21 cellular contexts compared by ENCODE assay signal in the genomic region with DNA sequence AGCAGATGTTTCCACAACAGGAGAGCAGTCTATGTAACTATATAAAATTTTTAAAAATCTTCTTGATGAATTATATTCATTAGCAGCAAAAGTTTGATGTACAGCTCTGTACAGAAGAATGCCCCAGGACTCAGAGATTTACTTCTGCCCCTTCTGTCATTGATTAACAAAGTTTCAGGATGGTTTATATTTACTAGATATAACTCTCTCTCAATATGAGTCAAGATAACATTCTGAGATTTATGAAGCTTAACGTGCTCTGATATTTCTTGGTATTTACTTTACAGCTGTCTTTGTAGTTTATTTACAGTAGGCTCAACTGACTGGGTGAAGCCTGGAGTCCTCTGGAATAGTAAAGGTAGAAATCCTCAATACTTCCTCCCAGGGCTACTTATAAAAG.
DNase-seq lines count a peak whose midpoint lies in the region; ATAC-seq and TF ChIP-seq lines count a peak whose summit lies in the region.
"Had no signal": no experiment of that assay in that cellular context is flagged by ENCODE, and none has a peak within 500 bp of the region (broad histone marks: within the 10 kb centered on the region; RNA-seq: fewer than 3 reads in every experiment).

No MANE protein-coding gene starts in this region.

- H3K27me3 ChIP-seq in osteoblast (ENCODE audit: insufficient read depth, low read length) (no peaks in the 10 kb centered on the region), Peyer's patch (no peaks in the 10 kb centered on the region)
- H3K27me3 ChIP-seq: esophagus squamous epithelium, heart left ventricle, ovary had no signal

- H3K4me3 ChIP-seq in osteoblast (ENCODE audit: insufficient read depth, low read length), result no peak overlapping the region
- no peak overlapping the region for H3K4me3 ChIP-seq in Peyer's patch
- H3K4me3 ChIP-seq: esophagus squamous epithelium, heart left ventricle, ovary, PC-9, smooth muscle cell had no signal

- H3K4me1 ChIP-seq in osteoblast (ENCODE audit: insufficient read depth, low read length) (no peaks in the 10 kb centered on the region), Peyer's patch (no peaks in the 10 kb centered on the region)
- H3K4me1 ChIP-seq: esophagus squamous epithelium, heart left ventricle had no signal

- ATAC-seq in GM18499 (IDR thresholded peaks at IDR 0.05; ENCODE audit: insufficient read depth, unreplicated experiment) (peak; percentile 56), GM19397 (IDR thresholded peaks at IDR 0.05; ENCODE audit: unreplicated experiment) (peak; percentile 56), HG02798 (IDR thresholded peaks at IDR 0.05; ENCODE audit: poor library complexity, unreplicated experiment) (peak; percentile 73), HG03432 (IDR thresholded peaks at IDR 0.05; ENCODE audit: unreplicated experiment) (peak; percentile 86)
- ATAC-seq: activated CD8-positive, alpha-beta memory T cell treated with anti-CD3 and anti-CD28 coated beads, Interleukin-2, amount 10 ng/mL, durations not matched to agents 7 days and 5 days; heart left ventricle had no signal

- no peak overlapping the region for H2AFZ ChIP-seq in osteoblast (ENCODE audit: low read length)
- H2AFZ ChIP-seq: PC-9 had no signal

- no peaks in the 10 kb centered on the region for H4K20me1 ChIP-seq in osteoblast (ENCODE audit: insufficient read depth, low read length)

- no peak overlapping the region for H3K27ac ChIP-seq in osteoblast (ENCODE audit: low read depth, low read length)
- H3K27ac ChIP-seq in Peyer's patch, result no peak overlapping the region
- H3K27ac ChIP-seq: esophagus squamous epithelium, heart left ventricle, ovary, PC-9 had no signal

- TF ChIP-seq CTCF in osteoblast (IDR thresholded peaks at IDR 0.05; ENCODE audit: extremely low read depth, low read depth, low read length), result no peak
- no peak for TF ChIP-seq CTCF in Peyer's patch (IDR thresholded peaks at IDR 0.05)

- no peak for DNase-seq in osteoblast (ENCODE audit: insufficient read length, low spot score, missing footprints)
- DNase-seq in Peyer's patch, result no peak
- DNase-seq in iPS-NIHi7 (ENCODE audit: extremely low spot score), result no peak
- no peak for DNase-seq in activated effector memory CD4-positive, alpha-beta T cell treated with anti-CD3 and anti-CD28 coated beads, Interleukin-2, amount 50 U/mL, for 16 hours
- DNase-seq: activated CD8-positive, alpha-beta memory T cell treated with anti-CD3 and anti-CD28 coated beads, Interleukin-2, amount 10 ng/mL, durations not matched to agents 7 days and 5 days; activated naive CD4-positive, alpha-beta T cell treated with Interleukin-2 at 50 U/mL for 16 hours; CD4-positive, alpha-beta T cell; cortex of kidney; esophagus squamous epithelium; H7; heart left ventricle; kidney; NCI-H1694; NCI-H510A treated with DMSO at 0.1 percent for 48 hours; ovary; PC-9 had no signal

- H3K9me3 ChIP-seq in osteoblast (ENCODE audit: low read depth, low read length) (no peaks in the 10 kb centered on the region), Peyer's patch (no peaks in the 10 kb centered on the region)
- H3K9me3 ChIP-seq: esophagus squamous epithelium, heart left ventricle, ovary had no signal

- TF ChIP-seq POLR2A in Peyer's patch (IDR thresholded peaks at IDR 0.05), result no peak

- H3K4me2 ChIP-seq in osteoblast (ENCODE audit: insufficient read depth, low read length), result no peak overlapping the region
- H3K4me2 ChIP-seq: PC-9, smooth muscle cell had no signal

- no peaks in the 10 kb centered on the region for H3K36me3 ChIP-seq in osteoblast (ENCODE audit: insufficient read depth, low read length)
- H3K36me3 ChIP-seq in Peyer's patch, result no peaks in the 10 kb centered on the region
- H3K36me3 ChIP-seq: esophagus squamous epithelium, heart left ventricle, ovary had no signal

- H3K79me2 ChIP-seq in osteoblast (ENCODE audit: insufficient read depth, low read length), result no peaks in the 10 kb centered on the region
